In the genomic region with DNA sequence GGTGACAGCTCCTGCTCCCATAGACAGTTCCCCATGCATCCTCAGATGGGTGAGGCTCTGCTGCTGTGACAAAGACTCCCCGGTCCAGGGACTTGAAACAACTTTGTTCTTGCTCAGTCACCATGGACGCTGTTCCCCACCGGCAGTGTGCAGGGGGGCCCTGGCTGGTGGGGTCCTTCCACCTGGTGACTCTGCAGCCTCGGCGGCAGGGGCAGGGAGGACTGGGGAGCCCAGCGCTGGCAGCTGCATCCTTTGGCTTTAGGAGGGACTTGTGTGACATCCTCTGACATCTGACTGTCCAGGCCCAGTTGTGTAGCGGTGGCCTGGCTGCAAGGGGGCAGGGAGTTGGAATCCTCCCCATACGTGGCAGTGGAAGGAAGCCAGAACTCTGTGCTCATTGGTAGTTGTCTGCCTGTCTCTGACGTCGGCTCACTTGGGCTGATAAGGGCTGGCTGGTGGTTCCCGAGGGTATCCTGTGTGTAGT, we compare ENCODE assay signal across 10 cellular contexts.
DNase-seq lines count a peak whose midpoint lies in the region; ATAC-seq lines count a peak whose summit lies in the region.
"Had no signal": no experiment of that assay in that cellular context is flagged by ENCODE, and none has a peak within 500 bp of the region (broad histone marks: within the 10 kb centered on the region; RNA-seq: fewer than 3 reads in every experiment).

No MANE protein-coding gene starts in this region.

- H3K27ac Mint-ChIP-seq in effector memory CD8-positive, alpha-beta T cell = peak overlapping the region; percentile 86 to 97

- DNase-seq in A172 (ENCODE audit: low spot score) = peak; percentile 75
- DNase-seq in RPMI7951 (ENCODE audit: low read depth) = peak; percentile 13
- no peak for DNase-seq in effector memory CD8-positive, alpha-beta T cell
- DNase-seq in lung microvascular endothelial cell (ENCODE audit: low read depth in 2 of 2) = peak; percentile 69 to 89
- DNase-seq in NCI-H187 (lab: John Stamatoyannopoulos, UW) = no peak
- DNase-seq in DMS53 (lab: John Stamatoyannopoulos, UW) = no peak
- DNase-seq in glomerular visceral epithelial cell (ENCODE audit: extremely low spot score) = no peak
- DNase-seq: NCI-H82, T-helper 1 cell had no signal

- ATAC-seq in effector memory CD8-positive, alpha-beta T cell (replicated peaks) = peak; percentile 26
- no peak for ATAC-seq in HG03432 (IDR thresholded peaks at IDR 0.05; ENCODE audit: unreplicated experiment)

- no peaks in the 10 kb centered on the region for H3K9me3 Mint-ChIP-seq in effector memory CD8-positive, alpha-beta T cell

- H3K36me3 Mint-ChIP-seq in effector memory CD8-positive, alpha-beta T cell (ENCODE audit: insufficient read depth) = peaks cover 9% of the 10 kb centered on the region

- no peaks in the 10 kb centered on the region for H3K27me3 Mint-ChIP-seq in effector memory CD8-positive, alpha-beta T cell

- peaks cover 55 to 70% of the 10 kb centered on the region in 2 donors for H3K4me1 Mint-ChIP-seq in effector memory CD8-positive, alpha-beta T cell (ENCODE audit: low read depth in 2 of 2)

- peak overlapping the region in 1 of 2 donors; percentile 40 for H3K4me3 Mint-ChIP-seq in effector memory CD8-positive, alpha-beta T cell

Comparison
In these comparisons a context has a peak if more than half of its experiments do, and no peak if none do; other contexts are left out.
1. DNase-seq: peak in A172 (single experiment), RPMI7951 (single experiment) and lung microvascular endothelial cell (2 of 2); none in effector memory CD8-positive, alpha-beta T cell (0 of 3), NCI-H187 (0 of 2), DMS53 (single experiment) and glomerular visceral epithelial cell (single experiment).